Comparison of ENCODE assay signal across 9 cellular contexts in genomic region chr2:174594451-174594850, GRCh38. TPM values are rescaled to one million over a fixed set of nuclear protein-coding genes. Genes with fewer than 3 reads are reported as not detected.
DNase-seq lines count a peak whose midpoint lies in the region; ATAC-seq and TF ChIP-seq lines count a peak whose summit lies in the region.
"Had no signal": no experiment of that assay in that cellular context is flagged by ENCODE, and none has a peak within 500 bp of the region (broad histone marks: within the 10 kb centered on the region; RNA-seq: fewer than 3 reads in every experiment).

No MANE protein-coding gene starts in this region.

- H3K4me1 ChIP-seq in BLaER1 (peaks cover 60% of the 10 kb centered on the region), muscle layer of duodenum (ENCODE audit: control insufficient read depth in 1 of 2, insufficient read depth in 2 of 2, low read length in 2 of 2) (peaks cover 11 to 25% of the 10 kb centered on the region in 2 donors)

- peak overlapping the region; percentile 96 for H3K27ac ChIP-seq in BLaER1
- peak overlapping the region; percentile 92 for H3K27ac ChIP-seq in muscle layer of duodenum (ENCODE audit: low read length)

- peaks cover 75% of the 10 kb centered on the region for H3K4me1 Mint-ChIP-seq in activated naive CD8-positive, alpha-beta T cell (ENCODE audit: low read depth)

- peak overlapping the region; percentile 92 for H3K4me3 Mint-ChIP-seq in activated naive CD8-positive, alpha-beta T cell

- no peak for ATAC-seq in left colon
- ATAC-seq in HG02678 (IDR thresholded peaks at IDR 0.05; ENCODE audit: unreplicated experiment), result no peak

- H3K36me3 ChIP-seq in BLaER1, result peaks cover 21% of the 10 kb centered on the region
- H3K36me3 ChIP-seq in muscle layer of duodenum (ENCODE audit: control insufficient read depth in 1 of 2, insufficient read depth in 2 of 2, low read length in 2 of 2), result peaks cover 0 to 5% of the 10 kb centered on the region in 2 donors

- H3K36me3 Mint-ChIP-seq in activated naive CD8-positive, alpha-beta T cell, result peaks cover 13% of the 10 kb centered on the region

- peaks cover 2% of the 10 kb centered on the region; the same call in 1 of the 2 replicates for H3K9me3 ChIP-seq in BLaER1
- no peaks in the 10 kb centered on the region for H3K9me3 ChIP-seq in muscle layer of duodenum (ENCODE audit: control insufficient read depth in 1 of 2, low read length in 2 of 2)

- H3K9me3 Mint-ChIP-seq in activated naive CD8-positive, alpha-beta T cell (ENCODE audit: low read depth), result no peaks in the 10 kb centered on the region

- peak overlapping the region; percentile 69 for H3K4me3 ChIP-seq in BLaER1
- H3K4me3 ChIP-seq in GM12875 (ENCODE audit: low read depth, low read length), result peak overlapping the region; percentile 33
- peak overlapping the region in 1 of 2 donors; percentile 38 for H3K4me3 ChIP-seq in muscle layer of duodenum (ENCODE audit: low read depth in 1 of 2, low read length in 2 of 2)

- TF ChIP-seq CTCF in GM12875 (IDR thresholded peaks at IDR 0.05; ENCODE audit: borderline replicate concordance, insufficient read depth, low read depth, low read length), result no peak

- H4K20me1 ChIP-seq in BLaER1, result no peaks in the 10 kb centered on the region; the same call in 1 of the 2 replicates

- peak overlapping the region; percentile 81 for H3K4me2 ChIP-seq in BLaER1

- no peaks in the 10 kb centered on the region for H3K27me3 ChIP-seq in BLaER1
- no peaks in the 10 kb centered on the region for H3K27me3 ChIP-seq in muscle layer of duodenum (ENCODE audit: low read depth, low read length)

- H3K27me3 Mint-ChIP-seq in activated naive CD8-positive, alpha-beta T cell, result no peaks in the 10 kb centered on the region

- intact Hi-C loops in left colon (cut with DNase I, micrococcal nuclease), result no loop called here

- peak overlapping the region; percentile 97 for H3K27ac Mint-ChIP-seq in activated naive CD8-positive, alpha-beta T cell

- peak overlapping the region; percentile 94 for H3K9ac ChIP-seq in BLaER1

- DNase-seq in left colon (no peak), MV-4-11 (lab: John Stamatoyannopoulos, UW) (no peak), NCI-H1092 treated with DMSO at 0.1 percent for 48 hours (lab: John Stamatoyannopoulos, UW) (no peak)
- DNase-seq: NCI-H1694 treated with DMSO at 0.1 percent for 48 hours had no signal

RNA-seq across cellular contexts. Expression of gene WIPF1, which starts 3.2 kb away (rescaled TPM):
- 10 to 100 TPM in 1 of 2 donors, 1 to 10 TPM in 1; 8.8 to 17.4 TPM for total RNA-seq in left colon
